Comparison of ENCODE assay signal across 1 cellular context in the genomic region with DNA sequence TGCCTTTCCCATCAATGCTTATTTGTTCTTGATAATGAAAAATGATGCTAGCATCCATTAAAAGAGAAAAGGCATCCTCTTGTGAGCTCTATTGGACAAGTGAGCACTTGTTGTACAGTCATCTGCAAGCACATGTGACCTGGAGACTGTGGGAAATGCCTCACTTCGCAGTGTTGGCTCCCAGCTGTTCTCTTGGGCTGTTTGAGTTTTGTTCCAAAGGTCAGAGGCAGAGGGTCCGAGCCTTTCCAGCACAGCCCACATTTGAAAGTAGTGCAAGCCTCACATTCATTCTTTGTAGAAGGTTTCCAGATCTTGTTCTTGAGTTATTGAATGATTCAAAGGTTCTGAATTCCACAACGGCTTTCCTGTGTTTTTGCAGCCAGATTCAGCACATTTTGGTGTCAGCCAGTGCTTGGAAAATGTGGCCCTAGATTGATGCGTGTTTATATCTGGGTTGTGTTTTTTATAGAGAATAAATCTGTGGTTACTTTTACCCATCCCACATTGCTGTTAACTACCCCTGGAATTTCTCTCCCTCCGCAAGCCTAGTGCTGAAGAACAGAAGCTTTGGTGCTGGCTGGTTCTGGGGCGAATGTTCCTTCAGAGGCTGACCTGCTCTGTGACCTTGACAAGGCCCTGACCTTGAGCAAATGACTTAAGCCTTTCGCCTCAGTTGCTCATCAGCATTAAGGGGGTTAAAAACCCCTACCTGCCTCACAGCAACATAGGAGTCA.
TF ChIP-seq lines count a peak whose summit lies in the region.

No MANE protein-coding gene starts in this region.

TF ChIP-seq in HepG2, 621 proteins besides CTCF, POLR2A, EP300 and RAD21 (continued from another document and continues in another):
- TF ChIP-seq ZNF780A (CRISPR knock-in tag; IDR thresholded peaks at IDR 0.05) (no peak), FOXK1 (CRISPR knock-in tag; IDR thresholded peaks at IDR 0.05; ENCODE audit: borderline replicate concordance, low read depth) (peak; percentile 71; the same call in 1 of the 2 replicates), FOXP1 (IDR thresholded peaks at IDR 0.05) (no peak), FOXP1 (CRISPR knock-in tag; IDR thresholded peaks at IDR 0.05) (peak; percentile 14; the same call in 1 of the 2 replicates), ZNF549 (CRISPR knock-in tag; IDR thresholded peaks at IDR 0.05) (no peak), BCL6 (CRISPR knock-in tag; IDR thresholded peaks at IDR 0.05) (peak; percentile 87), FIP1L1 (IDR thresholded peaks at IDR 0.05; ENCODE audit: borderline replicate concordance, insufficient read depth, low read depth, low read length) (no peak), ZNF431 (CRISPR knock-in tag; IDR thresholded peaks at IDR 0.05; ENCODE audit: borderline replicate concordance, low read depth) (no peak), ZNF772 (CRISPR knock-in tag; IDR thresholded peaks at IDR 0.05) (0 out of 2 replicates have a peak, but pooled peaks have one; percentile 43), MYC (CRISPR knock-in tag; IDR thresholded peaks at IDR 0.05; ENCODE audit: borderline replicate concordance) (peak; percentile 74; the same call in 1 of the 2 replicates), ZNF317 (CRISPR knock-in tag; IDR thresholded peaks at IDR 0.05) (0 out of 2 replicates have a peak, but pooled peaks have one; percentile 26), RCOR2 (CRISPR knock-in tag; IDR thresholded peaks at IDR 0.05) (peak; percentile 53; the same call in 1 of the 2 replicates), ASH2L (IDR thresholded peaks at IDR 0.05; ENCODE audit: insufficient read length, low read depth, low read length) (peak; percentile 75), STAG1 (CRISPR knock-in tag; IDR thresholded peaks at IDR 0.05) (peak; percentile 20), KAT7 (CRISPR knock-in tag; IDR thresholded peaks at IDR 0.05; ENCODE audit: borderline replicate concordance) (0 out of 2 replicates have a peak, but pooled peaks have one; percentile 42), PRMT3 (CRISPR knock-in tag; IDR thresholded peaks at IDR 0.05; ENCODE audit: borderline replicate concordance, low read depth) (no peak), HDAC2 (CRISPR knock-in tag; IDR thresholded peaks at IDR 0.05) (peak; percentile 67; the same call in 1 of the 2 replicates), BHLHE40 (IDR thresholded peaks at IDR 0.05; ENCODE audit: low read length) (0 out of 2 replicates have a peak, but pooled peaks have one; percentile 28), HIVEP1 (CRISPR knock-in tag; IDR thresholded peaks at IDR 0.05) (0 out of 2 replicates have a peak, but pooled peaks have one; percentile 32), CEBPG (CRISPR knock-in tag; IDR thresholded peaks at IDR 0.05) (peak; percentile 50; the same call in 1 of the 2 replicates), MIXL1 (CRISPR knock-in tag; IDR thresholded peaks at IDR 0.05) (0 out of 2 replicates have a peak, but pooled peaks have one; percentile 18), PAWR (CRISPR knock-in tag; IDR thresholded peaks at IDR 0.05; ENCODE audit: borderline replicate concordance) (no peak), HOXA3 (CRISPR knock-in tag; IDR thresholded peaks at IDR 0.05) (peak; percentile 73; the same call in 1 of the 2 replicates), ZNF484 (CRISPR knock-in tag; IDR thresholded peaks at IDR 0.05; ENCODE audit: borderline replicate concordance, low read depth) (no peak), RXRB (CRISPR knock-in tag; IDR thresholded peaks at IDR 0.05; ENCODE audit: borderline replicate concordance) (peak; percentile 82; the same call in 1 of the 2 replicates), SPEN (CRISPR knock-in tag; IDR thresholded peaks at IDR 0.05; ENCODE audit: low read depth) (peak; percentile 92; the same call in 1 of the 2 replicates), POGZ (CRISPR knock-in tag; IDR thresholded peaks at IDR 0.05) (peak; percentile 46), ZNF891 (CRISPR knock-in tag; IDR thresholded peaks at IDR 0.05) (no peak), HMG20B (CRISPR knock-in tag; conservative IDR thresholded peaks at IDR 0.05) (no peak; the same call in 1 of the 2 replicates), SMAD3 (CRISPR knock-in tag; IDR thresholded peaks at IDR 0.05) (0 out of 2 replicates have a peak, but pooled peaks have one; percentile 28), SOX13 (IDR thresholded peaks at IDR 0.05) (0 out of 2 replicates have a peak, but pooled peaks have one; percentile 22), SOX13 (CRISPR knock-in tag; conservative IDR thresholded peaks at IDR 0.05 in 1 of 2, IDR thresholded peaks at IDR 0.05 in 1 of 2) (peak in 1 of 2 experiments; percentile 60; a peak in 1 of 4 replicates)
- TF ChIP-seq, protein P1, sequence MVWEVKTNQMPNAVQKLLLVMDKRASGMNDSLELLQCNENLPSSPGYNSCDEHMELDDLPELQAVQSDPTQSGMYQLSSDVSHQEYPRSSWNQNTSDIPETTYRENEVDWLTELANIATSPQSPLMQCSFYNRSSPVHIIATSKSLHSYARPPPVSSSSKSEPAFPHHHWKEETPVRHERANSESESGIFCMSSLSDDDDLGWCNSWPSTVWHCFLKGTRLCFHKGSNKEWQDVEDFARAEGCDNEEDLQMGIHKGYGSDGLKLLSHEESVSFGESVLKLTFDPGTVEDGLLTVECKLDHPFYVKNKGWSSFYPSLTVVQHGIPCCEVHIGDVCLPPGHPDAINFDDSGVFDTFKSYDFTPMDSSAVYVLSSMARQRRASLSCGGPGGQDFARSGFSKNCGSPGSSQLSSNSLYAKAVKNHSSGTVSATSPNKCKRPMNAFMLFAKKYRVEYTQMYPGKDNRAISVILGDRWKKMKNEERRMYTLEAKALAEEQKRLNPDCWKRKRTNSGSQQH (CRISPR knock-in tag; IDR thresholded peaks at IDR 0.05; ENCODE audit: low read depth) = peak; percentile 69; the same call in 1 of the 2 replicates
- TF ChIP-seq, protein P2, sequence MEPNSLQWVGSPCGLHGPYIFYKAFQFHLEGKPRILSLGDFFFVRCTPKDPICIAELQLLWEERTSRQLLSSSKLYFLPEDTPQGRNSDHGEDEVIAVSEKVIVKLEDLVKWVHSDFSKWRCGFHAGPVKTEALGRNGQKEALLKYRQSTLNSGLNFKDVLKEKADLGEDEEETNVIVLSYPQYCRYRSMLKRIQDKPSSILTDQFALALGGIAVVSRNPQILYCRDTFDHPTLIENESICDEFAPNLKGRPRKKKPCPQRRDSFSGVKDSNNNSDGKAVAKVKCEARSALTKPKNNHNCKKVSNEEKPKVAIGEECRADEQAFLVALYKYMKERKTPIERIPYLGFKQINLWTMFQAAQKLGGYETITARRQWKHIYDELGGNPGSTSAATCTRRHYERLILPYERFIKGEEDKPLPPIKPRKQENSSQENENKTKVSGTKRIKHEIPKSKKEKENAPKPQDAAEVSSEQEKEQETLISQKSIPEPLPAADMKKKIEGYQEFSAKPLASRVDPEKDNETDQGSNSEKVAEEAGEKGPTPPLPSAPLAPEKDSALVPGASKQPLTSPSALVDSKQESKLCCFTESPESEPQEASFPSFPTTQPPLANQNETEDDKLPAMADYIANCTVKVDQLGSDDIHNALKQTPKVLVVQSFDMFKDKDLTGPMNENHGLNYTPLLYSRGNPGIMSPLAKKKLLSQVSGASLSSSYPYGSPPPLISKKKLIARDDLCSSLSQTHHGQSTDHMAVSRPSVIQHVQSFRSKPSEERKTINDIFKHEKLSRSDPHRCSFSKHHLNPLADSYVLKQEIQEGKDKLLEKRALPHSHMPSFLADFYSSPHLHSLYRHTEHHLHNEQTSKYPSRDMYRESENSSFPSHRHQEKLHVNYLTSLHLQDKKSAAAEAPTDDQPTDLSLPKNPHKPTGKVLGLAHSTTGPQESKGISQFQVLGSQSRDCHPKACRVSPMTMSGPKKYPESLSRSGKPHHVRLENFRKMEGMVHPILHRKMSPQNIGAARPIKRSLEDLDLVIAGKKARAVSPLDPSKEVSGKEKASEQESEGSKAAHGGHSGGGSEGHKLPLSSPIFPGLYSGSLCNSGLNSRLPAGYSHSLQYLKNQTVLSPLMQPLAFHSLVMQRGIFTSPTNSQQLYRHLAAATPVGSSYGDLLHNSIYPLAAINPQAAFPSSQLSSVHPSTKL (CRISPR knock-in tag; IDR thresholded peaks at IDR 0.05) = peak; percentile 80
- TF ChIP-seq, protein P3, sequence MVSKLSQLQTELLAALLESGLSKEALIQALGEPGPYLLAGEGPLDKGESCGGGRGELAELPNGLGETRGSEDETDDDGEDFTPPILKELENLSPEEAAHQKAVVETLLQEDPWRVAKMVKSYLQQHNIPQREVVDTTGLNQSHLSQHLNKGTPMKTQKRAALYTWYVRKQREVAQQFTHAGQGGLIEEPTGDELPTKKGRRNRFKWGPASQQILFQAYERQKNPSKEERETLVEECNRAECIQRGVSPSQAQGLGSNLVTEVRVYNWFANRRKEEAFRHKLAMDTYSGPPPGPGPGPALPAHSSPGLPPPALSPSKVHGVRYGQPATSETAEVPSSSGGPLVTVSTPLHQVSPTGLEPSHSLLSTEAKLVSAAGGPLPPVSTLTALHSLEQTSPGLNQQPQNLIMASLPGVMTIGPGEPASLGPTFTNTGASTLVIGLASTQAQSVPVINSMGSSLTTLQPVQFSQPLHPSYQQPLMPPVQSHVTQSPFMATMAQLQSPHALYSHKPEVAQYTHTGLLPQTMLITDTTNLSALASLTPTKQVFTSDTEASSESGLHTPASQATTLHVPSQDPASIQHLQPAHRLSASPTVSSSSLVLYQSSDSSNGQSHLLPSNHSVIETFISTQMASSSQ (IDR thresholded peaks at IDR 0.05; ENCODE audit: low read depth) = 0 out of 2 replicates have a peak, but pooled peaks have one; percentile 20
- TF ChIP-seq, protein P3 (CRISPR knock-in tag; IDR thresholded peaks at IDR 0.05; ENCODE audit: borderline replicate concordance) = no peak
- TF ChIP-seq, protein P4, sequence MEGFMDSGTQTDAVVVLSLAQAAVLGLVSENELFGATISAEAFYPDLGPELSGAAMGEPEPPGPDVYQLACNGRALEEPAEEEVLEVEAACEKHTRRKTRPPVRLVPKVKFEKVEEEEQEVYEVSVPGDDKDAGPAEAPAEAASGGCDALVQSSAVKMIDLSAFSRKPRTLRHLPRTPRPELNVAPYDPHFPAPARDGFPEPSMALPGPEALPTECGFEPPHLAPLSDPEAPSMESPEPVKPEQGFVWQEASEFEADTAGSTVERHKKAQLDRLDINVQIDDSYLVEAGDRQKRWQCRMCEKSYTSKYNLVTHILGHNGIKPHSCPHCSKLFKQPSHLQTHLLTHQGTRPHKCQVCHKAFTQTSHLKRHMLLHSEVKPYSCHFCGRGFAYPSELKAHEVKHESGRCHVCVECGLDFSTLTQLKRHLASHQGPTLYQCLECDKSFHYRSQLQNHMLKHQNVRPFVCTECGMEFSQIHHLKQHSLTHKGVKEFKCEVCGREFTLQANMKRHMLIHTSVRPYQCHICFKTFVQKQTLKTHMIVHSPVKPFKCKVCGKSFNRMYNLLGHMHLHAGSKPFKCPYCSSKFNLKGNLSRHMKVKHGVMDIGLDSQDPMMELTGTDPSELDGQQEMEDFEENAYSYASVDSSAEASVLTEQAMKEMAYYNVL (CRISPR knock-in tag; IDR thresholded peaks at IDR 0.05; ENCODE audit: borderline replicate concordance) = peak; percentile 45; the same call in 1 of the 2 replicates
- TF ChIP-seq, protein P5, sequence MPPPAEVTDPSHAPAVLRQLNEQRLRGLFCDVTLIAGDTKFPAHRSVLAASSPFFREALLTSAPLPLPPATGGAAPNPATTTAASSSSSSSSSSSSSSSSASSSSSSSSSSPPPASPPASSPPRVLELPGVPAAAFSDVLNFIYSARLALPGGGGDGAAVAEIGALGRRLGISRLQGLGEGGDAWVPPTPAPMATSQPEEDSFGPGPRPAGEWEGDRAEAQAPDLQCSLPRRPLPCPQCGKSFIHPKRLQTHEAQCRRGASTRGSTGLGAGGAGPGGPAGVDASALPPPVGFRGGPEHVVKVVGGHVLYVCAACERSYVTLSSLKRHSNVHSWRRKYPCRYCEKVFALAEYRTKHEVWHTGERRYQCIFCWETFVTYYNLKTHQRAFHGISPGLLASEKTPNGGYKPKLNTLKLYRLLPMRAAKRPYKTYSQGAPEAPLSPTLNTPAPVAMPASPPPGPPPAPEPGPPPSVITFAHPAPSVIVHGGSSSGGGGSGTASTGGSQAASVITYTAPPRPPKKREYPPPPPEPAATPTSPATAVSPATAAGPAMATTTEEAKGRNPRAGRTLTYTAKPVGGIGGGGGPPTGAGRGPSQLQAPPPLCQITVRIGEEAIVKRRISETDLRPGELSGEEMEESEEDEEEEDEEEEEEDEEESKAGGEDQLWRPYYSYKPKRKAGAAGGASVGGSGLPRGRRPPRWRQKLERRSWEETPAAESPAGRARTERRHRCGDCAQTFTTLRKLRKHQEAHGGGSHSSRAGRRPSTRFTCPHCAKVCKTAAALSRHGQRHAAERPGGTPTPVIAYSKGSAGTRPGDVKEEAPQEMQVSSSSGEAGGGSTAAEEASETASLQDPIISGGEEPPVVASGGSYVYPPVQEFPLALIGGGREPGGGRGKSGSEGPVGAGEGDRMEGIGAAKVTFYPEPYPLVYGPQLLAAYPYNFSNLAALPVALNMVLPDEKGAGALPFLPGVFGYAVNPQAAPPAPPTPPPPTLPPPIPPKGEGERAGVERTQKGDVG (CRISPR knock-in tag; IDR thresholded peaks at IDR 0.05; ENCODE audit: borderline replicate concordance) = no peak
- TF ChIP-seq, protein P6, sequence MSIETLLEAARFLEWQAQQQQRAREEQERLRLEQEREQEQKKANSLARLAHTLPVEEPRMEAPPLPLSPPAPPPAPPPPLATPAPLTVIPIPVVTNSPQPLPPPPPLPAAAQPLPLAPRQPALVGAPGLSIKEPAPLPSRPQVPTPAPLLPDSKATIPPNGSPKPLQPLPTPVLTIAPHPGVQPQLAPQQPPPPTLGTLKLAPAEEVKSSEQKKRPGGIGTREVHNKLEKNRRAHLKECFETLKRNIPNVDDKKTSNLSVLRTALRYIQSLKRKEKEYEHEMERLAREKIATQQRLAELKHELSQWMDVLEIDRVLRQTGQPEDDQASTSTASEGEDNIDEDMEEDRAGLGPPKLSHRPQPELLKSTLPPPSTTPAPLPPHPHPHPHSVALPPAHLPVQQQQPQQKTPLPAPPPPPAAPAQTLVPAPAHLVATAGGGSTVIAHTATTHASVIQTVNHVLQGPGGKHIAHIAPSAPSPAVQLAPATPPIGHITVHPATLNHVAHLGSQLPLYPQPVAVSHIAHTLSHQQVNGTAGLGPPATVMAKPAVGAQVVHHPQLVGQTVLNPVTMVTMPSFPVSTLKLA (IDR thresholded peaks at IDR 0.05) = peak; percentile 33; the same call in 1 of the 2 replicates
- TF ChIP-seq, protein P7, sequence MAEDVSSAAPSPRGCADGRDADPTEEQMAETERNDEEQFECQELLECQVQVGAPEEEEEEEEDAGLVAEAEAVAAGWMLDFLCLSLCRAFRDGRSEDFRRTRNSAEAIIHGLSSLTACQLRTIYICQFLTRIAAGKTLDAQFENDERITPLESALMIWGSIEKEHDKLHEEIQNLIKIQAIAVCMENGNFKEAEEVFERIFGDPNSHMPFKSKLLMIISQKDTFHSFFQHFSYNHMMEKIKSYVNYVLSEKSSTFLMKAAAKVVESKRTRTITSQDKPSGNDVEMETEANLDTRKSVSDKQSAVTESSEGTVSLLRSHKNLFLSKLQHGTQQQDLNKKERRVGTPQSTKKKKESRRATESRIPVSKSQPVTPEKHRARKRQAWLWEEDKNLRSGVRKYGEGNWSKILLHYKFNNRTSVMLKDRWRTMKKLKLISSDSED (CRISPR knock-in tag; IDR thresholded peaks at IDR 0.05) = no peak
